8 cellular contexts compared by ENCODE assay signal in genomic region chr6:6547111-6547879, GRCh38. TPM values are rescaled to one million over a fixed set of nuclear protein-coding genes. Genes with fewer than 3 reads are reported as not detected.
A peak's percentile ranks its signal among the peaks of the same experiment; 100 is the strongest.
DNase-seq lines count a peak whose midpoint lies in the region; ATAC-seq, FAIRE-seq and TF ChIP-seq lines count a peak whose summit lies in the region.

No MANE protein-coding gene starts in this region.

- H3K27ac ChIP-seq in heart left ventricle (peak overlapping the region in 5 of 12 donors; percentile 17 to 61 (median 47)), trophoblast cell (ENCODE audit: low read depth, low read length) (peak overlapping the region; percentile 68), upper lobe of left lung (no peak overlapping the region)

- H3K23ac ChIP-seq in trophoblast cell (ENCODE audit: low read length) = peak overlapping the region; percentile 49

- peak; percentile 95 to 97 (median 96) for ATAC-seq in heart left ventricle
- ATAC-seq in upper lobe of left lung (ENCODE audit: low FRiP score in 2 of 2) = peak; percentile 96 to 97

- peaks cover 0 to 4% (median 0%) of the 10 kb centered on the region in 12 donors for H3K9me3 ChIP-seq in heart left ventricle
- no peaks in the 10 kb centered on the region for H3K9me3 ChIP-seq in trophoblast cell (ENCODE audit: insufficient read depth, low read depth, low read length)
- peaks cover 0 to 2% (median 0%) of the 10 kb centered on the region in 4 donors for H3K9me3 ChIP-seq in upper lobe of left lung

- H2BK5ac ChIP-seq in trophoblast cell (ENCODE audit: low read depth, low read length, poor library complexity) = no peak overlapping the region

- no peak overlapping the region for H3K14ac ChIP-seq in trophoblast cell (ENCODE audit: low read length)

- H3K4me1 ChIP-seq in heart left ventricle (peaks cover 2 to 23% (median 9%) of the 10 kb centered on the region in 12 donors), trophoblast cell (ENCODE audit: control insufficient read depth in 1 of 2, insufficient read depth in 2 of 2, low read length in 2 of 2) (peaks cover 2 to 14% of the 10 kb centered on the region in 2 experiments), upper lobe of left lung (peaks cover 11 to 16% (median 13%) of the 10 kb centered on the region in 4 donors)

- TF ChIP-seq CTCF in heart left ventricle (IDR thresholded peaks at IDR 0.05) (peak; percentile 91 to 98 (median 96)), upper lobe of left lung (IDR thresholded peaks at IDR 0.05) (peak; percentile 88 to 93 (median 92))

- no peaks in the 10 kb centered on the region for H3K79me1 ChIP-seq in trophoblast cell (ENCODE audit: low read length)

- no peak overlapping the region for H2BK120ac ChIP-seq in trophoblast cell (ENCODE audit: insufficient read depth, low read length, poor library complexity)

- no peaks in the 10 kb centered on the region for H3K79me2 ChIP-seq in trophoblast cell (ENCODE audit: control insufficient read depth, insufficient read depth, low read length, poor library complexity)

- no peak overlapping the region for H3K9ac ChIP-seq in trophoblast cell (ENCODE audit: low read length)

- peaks cover 0 to 19% (median 0%) of the 10 kb centered on the region in 9 donors for H3K27me3 ChIP-seq in heart left ventricle
- peaks cover 8% of the 10 kb centered on the region for H3K27me3 ChIP-seq in trophoblast cell (ENCODE audit: insufficient read depth, low read length)
- H3K27me3 ChIP-seq in upper lobe of left lung = peaks cover 0 to 16% (median 7%) of the 10 kb centered on the region in 4 donors

- no peak overlapping the region for H2AFZ ChIP-seq in trophoblast cell (ENCODE audit: insufficient read depth, low read length, poor library complexity)

- peak overlapping the region; percentile 30 to 58 (median 52) for H3K4me3 ChIP-seq in heart left ventricle
- no peak overlapping the region for H3K4me3 ChIP-seq in trophoblast cell (ENCODE audit: low read depth, low read length)
- peak overlapping the region; percentile 28 to 51 (median 42) for H3K4me3 ChIP-seq in upper lobe of left lung

- no peak overlapping the region for H4K91ac ChIP-seq in trophoblast cell (ENCODE audit: low read depth, low read length)

- no peak overlapping the region for H2BK12ac ChIP-seq in trophoblast cell (ENCODE audit: low read length)

- H3K36me3 ChIP-seq in heart left ventricle = no peaks in the 10 kb centered on the region
- H3K36me3 ChIP-seq in trophoblast cell (ENCODE audit: control insufficient read depth in 1 of 2, insufficient read depth in 2 of 2, low read length in 2 of 2) = no peaks in the 10 kb centered on the region
- no peaks in the 10 kb centered on the region for H3K36me3 ChIP-seq in upper lobe of left lung

- no peak overlapping the region for H4K8ac ChIP-seq in trophoblast cell (ENCODE audit: low read depth, low read length)

- H4K12ac ChIP-seq in trophoblast cell (ENCODE audit: low read depth, low read length) = no peak overlapping the region

- WGBS in heart left ventricle, 4 donors = 17 to 20% (median 19%) methylated on average over 14 of the region's 14 CpGs
- WGBS in trophoblast cell (ENCODE audit: extremely low coverage, insufficient coverage, insufficient read length) = no CpG with 5 or more reads among the region's 14 CpGs
- WGBS in upper lobe of left lung, 2 donors = 23 to 28% methylated on average over 12 to 14 of the region's 14 CpGs

- peak; percentile 74 for FAIRE-seq in H54 (lab: Jason Lieb, UNC)

- H3K18ac ChIP-seq in trophoblast cell (ENCODE audit: low read length) = no peak overlapping the region

- no peak overlapping the region for H3K4ac ChIP-seq in trophoblast cell (ENCODE audit: low read depth, low read length)

- peak; percentile 86 for DNase-seq in GM03348 (ENCODE audit: low spot score)
- DNase-seq in H54 (ENCODE audit: insufficient read length, low spot score) = peak; percentile 82
- DNase-seq in LoVo (ENCODE audit: low spot score) = peak; percentile 71
- DNase-seq in SKM-1 (lab: John Stamatoyannopoulos, UW; ENCODE audit: unreplicated experiment) = peak; percentile 85
- DNase-seq in activated naive CD8-positive, alpha-beta T cell treated with anti-CD3 and anti-CD28 coated beads, Interleukin-2, amount 50 U/mL, for 16 hours (ENCODE audit: low read depth, low spot score) = peak; percentile 64
- peak; percentile 84 to 90 (median 89) for DNase-seq in heart left ventricle
- DNase-seq in trophoblast cell = peak; percentile 73 to 95
- DNase-seq in upper lobe of left lung = peak; percentile 74 to 89

- TF ChIP-seq POLR2A in H54 (IDR thresholded peaks at IDR 0.05; ENCODE audit: low read depth, low read length) = no peak
- no peak for TF ChIP-seq POLR2A in heart left ventricle (IDR thresholded peaks at IDR 0.05)
- TF ChIP-seq POLR2A in upper lobe of left lung (IDR thresholded peaks at IDR 0.05) = no peak

- intact Hi-C loops in heart left ventricle (cut with DNase I) = loop anchor here (1.0 to 10.0 kb wide), 13 partner anchors 52 to 1405 kb away; partner anchors contain the start of gene F13A1 (in 1 of the 10)

- no peak overlapping the region for H2AK5ac ChIP-seq in trophoblast cell (ENCODE audit: low read length)

- H3K4me2 ChIP-seq in trophoblast cell (ENCODE audit: low read length) = peak overlapping the region; percentile 73

- TF ChIP-seq EP300 in upper lobe of left lung (IDR thresholded peaks at IDR 0.05) = no peak

RNA-seq across cellular contexts. Expression of gene LY86, which starts 41.2 kb away (rescaled TPM):
- 10 to 100 TPM in 1 of 9 donors, 1 to 10 TPM in 3, under 1 TPM in 5; 0.34 to 13.4 (median 0.75) TPM for total RNA-seq in heart left ventricle
- under 1 TPM; 0.23 to 1.00 TPM for polyA plus RNA-seq in heart left ventricle
- not detected in 2 replicates for polyA plus RNA-seq in trophoblast cell (2013)
- total RNA-seq in upper lobe of left lung = 10 to 100 TPM in 3 of 6 donors, 1 to 10 TPM in 3; 2.1 to 21.9 (median 9.5) TPM
